20 cellular contexts compared by ENCODE assay signal in the genomic region with DNA sequence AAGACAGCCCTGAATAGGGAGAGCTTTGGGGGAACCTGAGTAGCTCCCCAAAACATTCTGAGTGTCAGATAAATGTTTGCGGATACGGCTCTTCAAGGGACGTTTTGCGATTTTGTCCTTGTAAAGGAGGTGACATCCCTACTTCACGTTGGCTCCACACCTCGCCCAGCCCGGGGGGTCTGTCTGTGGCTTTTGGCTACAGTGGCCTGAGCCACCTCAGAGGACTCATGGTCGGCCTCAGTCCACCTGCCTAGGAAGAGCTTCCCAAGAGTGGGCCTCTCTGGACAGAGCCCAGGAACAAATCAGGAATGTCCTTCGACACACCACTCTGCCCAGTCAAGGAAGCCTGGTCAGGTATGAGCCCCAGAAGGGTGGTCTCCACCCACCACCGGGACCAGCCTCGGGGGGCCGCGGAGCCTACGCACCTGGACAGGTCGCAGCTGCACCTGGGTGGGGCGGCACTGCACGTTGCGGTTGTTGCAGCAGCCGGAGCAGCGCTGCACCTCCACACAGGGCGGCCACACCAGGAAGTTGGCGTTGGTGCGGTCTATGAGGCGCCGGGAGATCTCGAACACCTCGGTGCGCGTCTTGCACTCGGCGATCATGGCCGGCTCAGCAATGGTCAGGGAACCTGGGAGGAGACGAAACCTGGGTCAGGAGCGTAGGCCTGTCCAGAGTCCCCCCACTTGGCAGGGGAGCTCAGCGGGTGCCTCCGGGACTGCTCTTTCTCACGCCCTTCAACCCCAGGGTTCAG. TPM values are rescaled to one million over a fixed set of nuclear protein-coding genes. Genes with fewer than 3 reads are reported as not detected.
DNase-seq lines count a peak whose midpoint lies in the region; ATAC-seq and TF ChIP-seq lines count a peak whose summit lies in the region.
"Had no signal": no experiment of that assay in that cellular context is flagged by ENCODE, and none has a peak within 500 bp of the region (broad histone marks: within the 10 kb centered on the region; RNA-seq: fewer than 3 reads in every experiment).

No MANE protein-coding gene starts in this region.

- 96% methylated on average over 37 of the region's 37 CpGs for WGBS in mesenchymal stem cell
- WGBS in spleen, 5 donors, result 81 to 93% (median 89%) methylated on average over 16 to 37 of the region's 37 CpGs
- WGBS in suprapubic skin, result 90% methylated on average over 16 of the region's 37 CpGs

- H3K4me1 ChIP-seq in mesenchymal stem cell (ENCODE audit: control insufficient read depth, insufficient read depth, low read depth, low read length) (peaks cover 37% of the 10 kb centered on the region), spleen (peaks cover 29 to 63% (median 55%) of the 10 kb centered on the region in 6 donors), suprapubic skin (peaks cover 33% of the 10 kb centered on the region)

- no peak for ATAC-seq in GM21515 (IDR thresholded peaks at IDR 0.05; ENCODE audit: unreplicated experiment)

- H3K18ac ChIP-seq in mesenchymal stem cell (ENCODE audit: low read depth in 1 of 2, low read length in 2 of 2), result no peak overlapping the region

- H3K27ac ChIP-seq in RWPE1 (peak overlapping the region; percentile 32), mesenchymal stem cell (ENCODE audit: low read length, poor library complexity, severe bottlenecking) (no peak overlapping the region), spleen (peak overlapping the region in 5 of 8 donors; percentile 29 to 65 (median 48)), suprapubic skin (no peak overlapping the region)
- H3K27ac ChIP-seq: BLaER1 had no signal

- peaks cover 3% of the 10 kb centered on the region for H3K36me3 ChIP-seq in H7 (replicated peaks; ENCODE audit: control insufficient read depth, insufficient read depth, low read length)
- H3K36me3 ChIP-seq in mesenchymal stem cell (ENCODE audit: control insufficient read depth in 1 of 2, insufficient read depth in 2 of 2, low read depth in 1 of 2, low read length in 2 of 2), result peaks cover 0 to 82% of the 10 kb centered on the region in 2 experiments
- peaks cover 0 to 36% (median 0%) of the 10 kb centered on the region in 6 donors for H3K36me3 ChIP-seq in spleen
- peaks cover 49% of the 10 kb centered on the region for H3K36me3 ChIP-seq in suprapubic skin
- H3K36me3 ChIP-seq: BLaER1, Peyer's patch had no signal

- peak overlapping the region in 1 of 2 experiments; percentile 4 for H2BK12ac ChIP-seq in mesenchymal stem cell (ENCODE audit: low read length in 2 of 2)

- POLR2A ChIA-PET in RWPE1 (lab: Yijun Ruan, JAX; ENCODE audit: low non-redundant PET), result interaction anchor here (0.6 kb wide), 1 partner anchor 62 kb away, joined by 3 read pairs; no protein-coding TSS in a partner anchor

- intact Hi-C loops in spleen (cut with DNase I; ENCODE audit: low total_unique reads), result no loop called here

- no peak overlapping the region for H3K23ac ChIP-seq in mesenchymal stem cell (ENCODE audit: low read length in 2 of 2)

- peaks cover 22% of the 10 kb centered on the region for H3K79me1 ChIP-seq in mesenchymal stem cell (replicated peaks; ENCODE audit: low read length, poor library complexity, severe bottlenecking)

- TF ChIP-seq CTCF in RWPE1 (conservative IDR thresholded peaks at IDR 0.05; ENCODE audit: low read depth), result no peak
- no peak for TF ChIP-seq CTCF in spleen (IDR thresholded peaks at IDR 0.05 in 8 of 11, conservative IDR thresholded peaks at IDR 0.05 in 3 of 11)
- TF ChIP-seq CTCF in suprapubic skin (IDR thresholded peaks at IDR 0.05), result no peak

- CTCF ChIA-PET in RWPE1 (lab: Yijun Ruan, JAX), result no interaction called here

- no peak for TF ChIP-seq EP300 in suprapubic skin (IDR thresholded peaks at IDR 0.05)

- H2BK120ac ChIP-seq in mesenchymal stem cell (ENCODE audit: low read depth, low read length), result no peak overlapping the region

- DNase-seq in H7 (peak; percentile 59), RWPE1 (ENCODE audit: low spot score) (no peak), mesenchymal stem cell (no peak), spleen (no peak), suprapubic skin (ENCODE audit: low spot score in 2 of 2) (no peak), NCI-H2227 treated with DMSO at 0.1 percent for 48 hours (lab: John Stamatoyannopoulos, UW) (no peak)
- DNase-seq: ACHN; CD4-positive, alpha-beta T cell; COR-L47; DMS79 treated with DMSO at 0.1 percent for 48 hours; HCEC 1CT; KG1; NCI-H1092 treated with DMSO at 0.1 percent for 48 hours; NCI-H1436 treated with DMSO at 0.1 percent for 48 hours; NCI-H1930; NCI-H510A treated with DMSO at 0.1 percent for 48 hours; NCI-H748 treated with DMSO at 0.1 percent for 48 hours; Peyer's patch had no signal

- H3K4ac ChIP-seq in mesenchymal stem cell (ENCODE audit: low read depth in 1 of 2, low read length in 2 of 2), result peak overlapping the region in 1 of 2 experiments; percentile 46

- H2AFZ ChIP-seq in mesenchymal stem cell (ENCODE audit: low read depth, low read length), result no peak overlapping the region

- H3K27me3 ChIP-seq in H7 (ENCODE audit: control insufficient read depth, insufficient read depth, low read length) (no peaks in the 10 kb centered on the region), mesenchymal stem cell (ENCODE audit: control insufficient read depth in 1 of 2, insufficient read depth in 1 of 2, low read length in 2 of 2) (peaks cover 0 to 70% of the 10 kb centered on the region in 2 experiments), spleen (replicated peaks in 1 of 7) (peaks cover 0 to 81% (median 27%) of the 10 kb centered on the region in 7 donors), suprapubic skin (no peaks in the 10 kb centered on the region)

- H4K91ac ChIP-seq in mesenchymal stem cell (ENCODE audit: low read length), result peak overlapping the region; percentile 11

- H2BK5ac ChIP-seq in mesenchymal stem cell (ENCODE audit: low read depth, low read length, poor library complexity, severe bottlenecking), result no peak overlapping the region

- H3K4me2 ChIP-seq in mesenchymal stem cell (ENCODE audit: low read length, poor library complexity, severe bottlenecking), result no peak overlapping the region
- H3K4me2 ChIP-seq: BLaER1 had no signal

- H3K9me3 ChIP-seq in mesenchymal stem cell (ENCODE audit: control insufficient read depth, low read length) (no peaks in the 10 kb centered on the region), spleen (no peaks in the 10 kb centered on the region), suprapubic skin (no peaks in the 10 kb centered on the region)
- H3K9me3 ChIP-seq: BLaER1, Peyer's patch had no signal

- H4K8ac ChIP-seq in mesenchymal stem cell (ENCODE audit: low read length), result no peak overlapping the region

- no peak overlapping the region for H2BK15ac ChIP-seq in mesenchymal stem cell (ENCODE audit: low read depth, poor library complexity, severe bottlenecking)

- H3K14ac ChIP-seq in mesenchymal stem cell (ENCODE audit: low read length in 2 of 2), result peak overlapping the region in 1 of 2 experiments; percentile 24

- H3K9ac ChIP-seq in mesenchymal stem cell (ENCODE audit: low read length), result no peak overlapping the region
- H3K9ac ChIP-seq: BLaER1 had no signal

- H2AK5ac ChIP-seq in mesenchymal stem cell (ENCODE audit: low read length, severe bottlenecking), result peak overlapping the region; percentile 42

- H3K4me3 ChIP-seq in H7 (ENCODE audit: insufficient read depth, low read depth, low read length) (no peak overlapping the region), mesenchymal stem cell (ENCODE audit: insufficient read depth in 1 of 2, low read depth in 1 of 2, low read length in 2 of 2) (no peak overlapping the region), spleen (no peak overlapping the region), suprapubic skin (no peak overlapping the region)
- H3K4me3 ChIP-seq: BLaER1, Peyer's patch had no signal

- TF ChIP-seq POLR2A in spleen (IDR thresholded peaks at IDR 0.05) (no peak), suprapubic skin (IDR thresholded peaks at IDR 0.05) (no peak)

RNA-seq across cellular contexts. Expression of gene PDGFB, which starts 13.4 kb away (rescaled TPM):
- total RNA-seq in H7 (2014; rRNA removed; shearing (Covaris generic)), result 7.2 and 8.5 TPM in 2 replicates
- 3.4 TPM for polyA plus RNA-seq in mesenchymal stem cell (2013, experiment 1 of 2)
- 3.6 TPM for polyA plus RNA-seq in mesenchymal stem cell (2013, experiment 2 of 2)
- total RNA-seq in spleen (10 to 100 TPM in 2 of 7 donors, 1 to 10 TPM in 5; 2.4 to 20.5 (median 9.3) TPM), suprapubic skin (10 to 100 TPM; 10.5 to 20.6 (median 12.0) TPM)
- polyA plus RNA-seq in spleen, result 1 to 10 TPM; 1.7 to 8.2 (median 2.0) TPM

Comparison
In these comparisons a context has a peak if more than half of its experiments do, and no peak if none do; other contexts are left out.
1. H3K27ac ChIP-seq: peak in RWPE1 (single experiment) and spleen (5 of 8); none in mesenchymal stem cell (single experiment) and suprapubic skin (single experiment).